1 cellular context compared by ENCODE assay signal in the genomic region with DNA sequence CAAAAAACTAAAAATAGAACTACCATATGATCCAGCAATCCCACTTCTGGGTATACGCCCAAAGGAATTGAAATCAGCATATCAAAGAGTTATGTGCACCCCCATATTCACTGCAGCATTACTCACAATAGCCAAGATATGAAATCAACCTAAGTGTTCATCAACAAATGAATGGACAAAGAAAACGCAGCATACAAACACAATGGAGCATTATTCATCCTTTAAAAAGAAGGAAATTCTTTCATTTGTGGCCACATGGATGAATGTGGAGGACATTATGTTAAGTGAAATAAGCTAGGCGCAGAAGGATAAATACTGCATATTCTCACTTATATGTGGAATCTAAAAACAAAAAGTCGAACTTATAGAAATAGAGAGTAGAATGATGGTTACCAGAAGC.
TF ChIP-seq lines count a peak whose summit lies in the region.

No MANE protein-coding gene starts in this region.

TF ChIP-seq in GM23338, 12 proteins besides CTCF, POLR2A, EP300 and RAD21 (continued from another document):
- TF ChIP-seq, protein P1, sequence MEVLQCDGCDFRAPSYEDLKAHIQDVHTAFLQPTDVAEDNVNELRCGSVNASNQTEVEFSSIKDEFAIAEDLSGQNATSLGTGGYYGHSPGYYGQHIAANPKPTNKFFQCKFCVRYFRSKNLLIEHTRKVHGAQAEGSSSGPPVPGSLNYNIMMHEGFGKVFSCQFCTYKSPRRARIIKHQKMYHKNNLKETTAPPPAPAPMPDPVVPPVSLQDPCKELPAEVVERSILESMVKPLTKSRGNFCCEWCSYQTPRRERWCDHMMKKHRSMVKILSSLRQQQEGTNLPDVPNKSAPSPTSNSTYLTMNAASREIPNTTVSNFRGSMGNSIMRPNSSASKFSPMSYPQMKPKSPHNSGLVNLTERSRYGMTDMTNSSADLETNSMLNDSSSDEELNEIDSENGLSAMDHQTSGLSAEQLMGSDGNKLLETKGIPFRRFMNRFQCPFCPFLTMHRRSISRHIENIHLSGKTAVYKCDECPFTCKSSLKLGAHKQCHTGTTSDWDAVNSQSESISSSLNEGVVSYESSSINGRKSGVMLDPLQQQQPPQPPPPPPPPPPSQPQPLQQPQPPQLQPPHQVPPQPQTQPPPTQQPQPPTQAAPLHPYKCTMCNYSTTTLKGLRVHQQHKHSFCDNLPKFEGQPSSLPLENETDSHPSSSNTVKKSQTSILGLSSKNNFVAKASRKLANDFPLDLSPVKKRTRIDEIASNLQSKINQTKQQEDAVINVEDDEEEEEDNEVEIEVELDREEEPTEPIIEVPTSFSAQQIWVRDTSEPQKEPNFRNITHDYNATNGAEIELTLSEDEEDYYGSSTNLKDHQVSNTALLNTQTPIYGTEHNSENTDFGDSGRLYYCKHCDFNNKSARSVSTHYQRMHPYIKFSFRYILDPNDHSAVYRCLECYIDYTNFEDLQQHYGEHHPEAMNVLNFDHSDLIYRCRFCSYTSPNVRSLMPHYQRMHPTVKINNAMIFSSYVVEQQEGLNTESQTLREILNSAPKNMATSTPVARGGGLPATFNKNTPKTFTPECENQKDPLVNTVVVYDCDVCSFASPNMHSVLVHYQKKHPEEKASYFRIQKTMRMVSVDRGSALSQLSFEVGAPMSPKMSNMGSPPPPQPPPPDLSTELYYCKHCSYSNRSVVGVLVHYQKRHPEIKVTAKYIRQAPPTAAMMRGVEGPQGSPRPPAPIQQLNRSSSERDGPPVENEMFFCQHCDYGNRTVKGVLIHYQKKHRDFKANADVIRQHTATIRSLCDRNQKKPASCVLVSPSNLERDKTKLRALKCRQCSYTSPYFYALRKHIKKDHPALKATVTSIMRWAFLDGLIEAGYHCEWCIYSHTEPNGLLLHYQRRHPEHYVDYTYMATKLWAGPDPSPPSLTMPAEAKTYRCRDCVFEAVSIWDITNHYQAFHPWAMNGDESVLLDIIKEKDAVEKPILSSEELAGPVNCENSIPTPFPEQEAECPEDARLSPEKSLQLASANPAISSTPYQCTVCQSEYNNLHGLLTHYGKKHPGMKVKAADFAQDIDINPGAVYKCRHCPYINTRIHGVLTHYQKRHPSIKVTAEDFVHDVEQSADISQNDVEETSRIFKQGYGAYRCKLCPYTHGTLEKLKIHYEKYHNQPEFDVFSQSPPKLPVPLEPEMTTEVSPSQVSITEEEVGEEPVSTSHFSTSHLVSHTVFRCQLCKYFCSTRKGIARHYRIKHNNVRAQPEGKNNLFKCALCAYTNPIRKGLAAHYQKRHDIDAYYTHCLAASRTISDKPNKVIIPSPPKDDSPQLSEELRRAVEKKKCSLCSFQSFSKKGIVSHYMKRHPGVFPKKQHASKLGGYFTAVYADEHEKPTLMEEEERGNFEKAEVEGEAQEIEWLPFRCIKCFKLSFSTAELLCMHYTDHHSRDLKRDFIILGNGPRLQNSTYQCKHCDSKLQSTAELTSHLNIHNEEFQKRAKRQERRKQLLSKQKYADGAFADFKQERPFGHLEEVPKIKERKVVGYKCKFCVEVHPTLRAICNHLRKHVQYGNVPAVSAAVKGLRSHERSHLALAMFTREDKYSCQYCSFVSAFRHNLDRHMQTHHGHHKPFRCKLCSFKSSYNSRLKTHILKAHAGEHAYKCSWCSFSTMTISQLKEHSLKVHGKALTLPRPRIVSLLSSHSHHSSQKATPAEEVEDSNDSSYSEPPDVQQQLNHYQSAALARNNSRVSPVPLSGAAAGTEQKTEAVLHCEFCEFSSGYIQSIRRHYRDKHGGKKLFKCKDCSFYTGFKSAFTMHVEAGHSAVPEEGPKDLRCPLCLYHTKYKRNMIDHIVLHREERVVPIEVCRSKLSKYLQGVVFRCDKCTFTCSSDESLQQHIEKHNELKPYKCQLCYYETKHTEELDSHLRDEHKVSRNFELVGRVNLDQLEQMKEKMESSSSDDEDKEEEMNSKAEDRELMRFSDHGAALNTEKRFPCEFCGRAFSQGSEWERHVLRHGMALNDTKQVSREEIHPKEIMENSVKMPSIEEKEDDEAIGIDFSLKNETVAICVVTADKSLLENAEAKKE (CRISPR knock-in tag; IDR thresholded peaks at IDR 0.05) = no peak
- TF ChIP-seq EZH2phosphoT487 (IDR thresholded peaks at IDR 0.05; ENCODE audit: unreplicated experiment) (no peak), STAT1 (IDR thresholded peaks at IDR 0.05; ENCODE audit: unreplicated experiment) (no peak), CREB1 (CRISPR knock-in tag; IDR thresholded peaks at IDR 0.05; ENCODE audit: low read depth) (no peak)
- TF ChIP-seq, protein P2, sequence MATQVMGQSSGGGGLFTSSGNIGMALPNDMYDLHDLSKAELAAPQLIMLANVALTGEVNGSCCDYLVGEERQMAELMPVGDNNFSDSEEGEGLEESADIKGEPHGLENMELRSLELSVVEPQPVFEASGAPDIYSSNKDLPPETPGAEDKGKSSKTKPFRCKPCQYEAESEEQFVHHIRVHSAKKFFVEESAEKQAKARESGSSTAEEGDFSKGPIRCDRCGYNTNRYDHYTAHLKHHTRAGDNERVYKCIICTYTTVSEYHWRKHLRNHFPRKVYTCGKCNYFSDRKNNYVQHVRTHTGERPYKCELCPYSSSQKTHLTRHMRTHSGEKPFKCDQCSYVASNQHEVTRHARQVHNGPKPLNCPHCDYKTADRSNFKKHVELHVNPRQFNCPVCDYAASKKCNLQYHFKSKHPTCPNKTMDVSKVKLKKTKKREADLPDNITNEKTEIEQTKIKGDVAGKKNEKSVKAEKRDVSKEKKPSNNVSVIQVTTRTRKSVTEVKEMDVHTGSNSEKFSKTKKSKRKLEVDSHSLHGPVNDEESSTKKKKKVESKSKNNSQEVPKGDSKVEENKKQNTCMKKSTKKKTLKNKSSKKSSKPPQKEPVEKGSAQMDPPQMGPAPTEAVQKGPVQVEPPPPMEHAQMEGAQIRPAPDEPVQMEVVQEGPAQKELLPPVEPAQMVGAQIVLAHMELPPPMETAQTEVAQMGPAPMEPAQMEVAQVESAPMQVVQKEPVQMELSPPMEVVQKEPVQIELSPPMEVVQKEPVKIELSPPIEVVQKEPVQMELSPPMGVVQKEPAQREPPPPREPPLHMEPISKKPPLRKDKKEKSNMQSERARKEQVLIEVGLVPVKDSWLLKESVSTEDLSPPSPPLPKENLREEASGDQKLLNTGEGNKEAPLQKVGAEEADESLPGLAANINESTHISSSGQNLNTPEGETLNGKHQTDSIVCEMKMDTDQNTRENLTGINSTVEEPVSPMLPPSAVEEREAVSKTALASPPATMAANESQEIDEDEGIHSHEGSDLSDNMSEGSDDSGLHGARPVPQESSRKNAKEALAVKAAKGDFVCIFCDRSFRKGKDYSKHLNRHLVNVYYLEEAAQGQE (IDR thresholded peaks at IDR 0.05; ENCODE audit: unreplicated experiment) = no peak
